ENCODE assay signal across 8 cellular contexts in genomic region chr3:171457263-171458055, GRCh38. TPM values are rescaled to one million over a fixed set of nuclear protein-coding genes. Genes with fewer than 3 reads are reported as not detected.
DNase-seq lines count a peak whose midpoint lies in the region; ATAC-seq, FAIRE-seq and TF ChIP-seq lines count a peak whose summit lies in the region.

No MANE protein-coding gene starts in this region.

- FAIRE-seq in GM18507 (lab: Jason Lieb, UNC) = peak; percentile 35

- no peak overlapping the region for H2AFZ ChIP-seq in osteoblast (ENCODE audit: low read length)

- peak overlapping the region; percentile 93 for H3K4me3 ChIP-seq in rectal smooth muscle tissue (ENCODE audit: low read length)
- no peak overlapping the region for H3K4me3 ChIP-seq in osteoblast (ENCODE audit: insufficient read depth, low read length)

- peak overlapping the region; percentile 99 for H3K4me3 Mint-ChIP-seq in activated T-helper 17 cell treated with anti-CD3 and anti-CD28 coated beads, Interleukin-2, amount 50 U/mL, for 72 hours

- no peaks in the 10 kb centered on the region for H3K79me2 ChIP-seq in osteoblast (ENCODE audit: insufficient read depth, low read length)

- peak overlapping the region; percentile 84 for H3K27ac Mint-ChIP-seq in activated T-helper 17 cell treated with anti-CD3 and anti-CD28 coated beads, Interleukin-2, amount 50 U/mL, for 72 hours

- H3K27me3 Mint-ChIP-seq in activated T-helper 17 cell treated with anti-CD3 and anti-CD28 coated beads, Interleukin-2, amount 50 U/mL, for 72 hours = no peaks in the 10 kb centered on the region

- peaks cover 8% of the 10 kb centered on the region for H3K4me1 ChIP-seq in rectal smooth muscle tissue (ENCODE audit: control insufficient read depth, insufficient read depth, low read length)
- peaks cover 21% of the 10 kb centered on the region for H3K4me1 ChIP-seq in osteoblast (ENCODE audit: insufficient read depth, low read length)

- no peaks in the 10 kb centered on the region for H3K9me3 Mint-ChIP-seq in activated T-helper 17 cell treated with anti-CD3 and anti-CD28 coated beads, Interleukin-2, amount 50 U/mL, for 72 hours

- H3K27ac ChIP-seq in rectal smooth muscle tissue (ENCODE audit: low read depth, low read length) (no peak overlapping the region), osteoblast (ENCODE audit: low read depth, low read length) (no peak overlapping the region)

- TF ChIP-seq CTCF in osteoblast (IDR thresholded peaks at IDR 0.05; ENCODE audit: extremely low read depth, low read depth, low read length) = no peak

- H3K4me1 Mint-ChIP-seq in activated T-helper 17 cell treated with anti-CD3 and anti-CD28 coated beads, Interleukin-2, amount 50 U/mL, for 72 hours = peaks cover 28% of the 10 kb centered on the region

- H3K27me3 ChIP-seq in rectal smooth muscle tissue (ENCODE audit: control insufficient read depth, insufficient read depth, low read length) (no peaks in the 10 kb centered on the region), osteoblast (ENCODE audit: insufficient read depth, low read length) (peaks cover 84% of the 10 kb centered on the region)

- no peak overlapping the region for H3K9ac ChIP-seq in rectal smooth muscle tissue (ENCODE audit: low read length)

- peaks cover 12% of the 10 kb centered on the region for H3K36me3 Mint-ChIP-seq in activated T-helper 17 cell treated with anti-CD3 and anti-CD28 coated beads, Interleukin-2, amount 50 U/mL, for 72 hours (ENCODE audit: low read depth)

- no peak overlapping the region for H3K4me2 ChIP-seq in osteoblast (ENCODE audit: insufficient read depth, low read length)

- ATAC-seq in activated T-helper 17 cell treated with anti-CD3 and anti-CD28 coated beads, Interleukin-2, amount 50 U/mL, for 72 hours (replicated peaks) = no peak
- ATAC-seq in activated CD4-positive, CD25-positive, alpha-beta regulatory T cell treated with anti-CD3 and anti-CD28 coated beads, Interleukin-2, amount 50 U/mL, for 24 hours = no peak

- no peaks in the 10 kb centered on the region for H4K20me1 ChIP-seq in osteoblast (ENCODE audit: insufficient read depth, low read length)

- no peak for DNase-seq in GM18507 (ENCODE audit: extremely low spot score, insufficient read length, low read depth)
- DNase-seq in globus pallidus (ENCODE audit: low spot score) = peak; percentile 30
- no peak for DNase-seq in Kasumi-1 (lab: John Stamatoyannopoulos, UW)
- DNase-seq in osteoblast (ENCODE audit: insufficient read length, low spot score, missing footprints) = no peak
- DNase-seq in NCI-H1092 treated with DMSO at 0.1 percent for 48 hours (lab: John Stamatoyannopoulos, UW) = no peak

- no peaks in the 10 kb centered on the region for H3K9me3 ChIP-seq in osteoblast (ENCODE audit: low read depth, low read length)

- H3K36me3 ChIP-seq in rectal smooth muscle tissue (ENCODE audit: control insufficient read depth, insufficient read depth, low read length) = no peaks in the 10 kb centered on the region
- no peaks in the 10 kb centered on the region for H3K36me3 ChIP-seq in osteoblast (ENCODE audit: insufficient read depth, low read length)

RNA-seq across cellular contexts. Expression of gene TNIK, which starts 2.7 kb away (rescaled TPM):
- total RNA-seq in activated T-helper 17 cell treated with anti-CD3 and anti-CD28 coated beads, Interleukin-2, amount 50 U/mL, for 72 hours = 10 to 100 TPM; 28.6 to 43.8 TPM
- 7.6 and 8.8 TPM in 2 replicates for total RNA-seq in osteoblast
